3 cellular contexts compared by ENCODE assay signal in the genomic region with DNA sequence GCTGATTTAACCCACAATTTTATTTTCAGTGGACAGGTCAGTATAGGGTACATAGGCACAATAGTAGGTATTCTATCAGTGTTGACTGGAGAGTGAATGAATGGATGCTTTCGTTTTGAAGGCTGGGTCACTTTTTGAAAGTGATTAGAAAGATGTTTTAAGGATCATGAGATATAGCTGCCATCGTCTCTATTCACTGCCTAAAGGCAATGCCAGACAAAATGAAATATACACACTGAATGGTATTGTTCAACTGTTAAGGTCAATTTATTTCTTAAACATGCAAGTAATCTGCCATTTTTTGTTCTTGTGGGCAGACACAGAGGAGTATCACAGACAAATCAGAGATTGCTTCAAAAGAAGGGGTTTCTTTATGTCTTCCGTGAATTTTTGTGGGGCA.
"Had no signal": no experiment of that assay in that cellular context is flagged by ENCODE, and none has a peak within 500 bp of the region (broad histone marks: within the 10 kb centered on the region; RNA-seq: fewer than 3 reads in every experiment).

No MANE protein-coding gene starts in this region.

- DNase-seq: GDM1, GF-D8 had no signal

- H3K4me3 ChIP-seq: GM12878 had no signal
